10 cellular contexts compared by ENCODE assay signal in genomic region chr1:156481527-156481926, GRCh38. TPM values are rescaled to one million over a fixed set of nuclear protein-coding genes. Genes with fewer than 3 reads are reported as not detected.
DNase-seq lines count a peak whose midpoint lies in the region; ATAC-seq, FAIRE-seq and TF ChIP-seq lines count a peak whose summit lies in the region.
"Had no signal": no experiment of that assay in that cellular context is flagged by ENCODE, and none has a peak within 500 bp of the region (broad histone marks: within the 10 kb centered on the region; RNA-seq: fewer than 3 reads in every experiment).

No MANE protein-coding gene starts in this region.

- peak overlapping the region; percentile 43 for H3K4me3 Mint-ChIP-seq in CD4-positive, alpha-beta T cell
- peak overlapping the region; percentile 83 for H3K4me3 Mint-ChIP-seq in activated T-helper 17 cell treated with anti-CD3 and anti-CD28 coated beads, Interleukin-2, amount 50 U/mL, for 72 hours
- H3K4me3 Mint-ChIP-seq in osteocyte (ENCODE audit: unreplicated experiment) = no peak overlapping the region

- CTCF ChIA-PET in CD4-positive, alpha-beta T cell (lab: Charles Lee) = interaction anchor here (1.3 to 2.7 kb wide), 10 partner anchors 9 to 127 kb away, joined by 3 to 77 read pairs (median 10); partner anchors contain the start of genes MEF2D and NAXE

- H3K27ac ChIP-seq in CD4-positive, alpha-beta T cell (ENCODE audit: low read depth, low read length) = peak overlapping the region; percentile 62
- H3K27ac ChIP-seq in esophagus squamous epithelium = peak overlapping the region in 1 of 4 donors; percentile 91

- peak overlapping the region; percentile 94 for H3K27ac Mint-ChIP-seq in CD4-positive, alpha-beta T cell
- peak overlapping the region; percentile 95 for H3K27ac Mint-ChIP-seq in activated T-helper 17 cell treated with anti-CD3 and anti-CD28 coated beads, Interleukin-2, amount 50 U/mL, for 72 hours
- H3K27ac Mint-ChIP-seq in osteocyte (ENCODE audit: unreplicated experiment) = peak overlapping the region; percentile 71

- FAIRE-seq in GM12891 (lab: Jason Lieb, UNC) = no peak

- TF ChIP-seq POLR2A in GM12891 (IDR thresholded peaks at IDR 0.05; ENCODE audit: low read depth, low read length) = no peak
- TF ChIP-seq POLR2A in esophagus squamous epithelium (IDR thresholded peaks at IDR 0.05) = no peak

- peaks cover 43 to 70% (median 50%) of the 10 kb centered on the region in 3 donors for H3K36me3 ChIP-seq in esophagus squamous epithelium

- H3K36me3 Mint-ChIP-seq in CD4-positive, alpha-beta T cell (ENCODE audit: low read depth) = peaks cover 82% of the 10 kb centered on the region
- peaks cover 89% of the 10 kb centered on the region for H3K36me3 Mint-ChIP-seq in activated T-helper 17 cell treated with anti-CD3 and anti-CD28 coated beads, Interleukin-2, amount 50 U/mL, for 72 hours (ENCODE audit: low read depth)
- H3K36me3 Mint-ChIP-seq in osteocyte (ENCODE audit: unreplicated experiment) = peaks cover 40% of the 10 kb centered on the region

- peak in 1 of 10 experiments; percentile 43 for DNase-seq in CD4-positive, alpha-beta T cell
- DNase-seq in osteocyte (ENCODE audit: extremely low spot score, unreplicated experiment) = no peak
- DNase-seq in GM12891 (ENCODE audit: insufficient read length, low spot score) = no peak
- no peak for DNase-seq in esophagus squamous epithelium (lab: John Stamatoyannopoulos, UW)
- DNase-seq in MV-4-11 (lab: John Stamatoyannopoulos, UW) = no peak
- DNase-seq: NCI-H2029 treated with DMSO at 0.1 percent for 48 hours, Peyer's patch had no signal

- no peak for TF ChIP-seq CTCF in CD4-positive, alpha-beta T cell (IDR thresholded peaks at IDR 0.05)
- no peak for TF ChIP-seq CTCF in osteocyte (IDR thresholded peaks at IDR 0.05)
- TF ChIP-seq CTCF in esophagus squamous epithelium (IDR thresholded peaks at IDR 0.05) = no peak

- no peaks in the 10 kb centered on the region for H3K9me3 ChIP-seq in CD4-positive, alpha-beta T cell (ENCODE audit: control insufficient read depth, low read length)
- H3K9me3 ChIP-seq in esophagus squamous epithelium = no peaks in the 10 kb centered on the region
- H3K9me3 ChIP-seq: Peyer's patch had no signal

- intact Hi-C loops in CD4-positive, alpha-beta T cell (cut with DNase I, micrococcal nuclease) = loop anchor here (1.0 to 10.0 kb wide), 3 partner anchors 63 to 127 kb away; no protein-coding TSS in a partner anchor
- intact Hi-C loops in esophagus squamous epithelium (cut with DNase I) = no loop called here

- H3K9me3 Mint-ChIP-seq in CD4-positive, alpha-beta T cell = no peaks in the 10 kb centered on the region
- H3K9me3 Mint-ChIP-seq in activated T-helper 17 cell treated with anti-CD3 and anti-CD28 coated beads, Interleukin-2, amount 50 U/mL, for 72 hours = peaks cover 3% of the 10 kb centered on the region
- H3K9me3 Mint-ChIP-seq in osteocyte (ENCODE audit: unreplicated experiment) = no peaks in the 10 kb centered on the region

- H3K27me3 ChIP-seq in CD4-positive, alpha-beta T cell (ENCODE audit: control insufficient read depth, insufficient read depth, low read length) = no peaks in the 10 kb centered on the region
- no peaks in the 10 kb centered on the region for H3K27me3 ChIP-seq in esophagus squamous epithelium
- H3K27me3 ChIP-seq: Peyer's patch had no signal

- no peak overlapping the region for H3K4me3 ChIP-seq in esophagus squamous epithelium
- H3K4me3 ChIP-seq: Peyer's patch had no signal

- 74 to 85% methylated on average over 3 to 5 of the region's 5 CpGs for WGBS in esophagus squamous epithelium, 2 donors

- H3K4me1 ChIP-seq in esophagus squamous epithelium = peaks cover 9 to 91% (median 44%) of the 10 kb centered on the region in 3 donors

- H3K4me1 Mint-ChIP-seq in CD4-positive, alpha-beta T cell (ENCODE audit: low read depth) = peaks cover 54% of the 10 kb centered on the region
- peaks cover 44% of the 10 kb centered on the region for H3K4me1 Mint-ChIP-seq in activated T-helper 17 cell treated with anti-CD3 and anti-CD28 coated beads, Interleukin-2, amount 50 U/mL, for 72 hours
- H3K4me1 Mint-ChIP-seq in osteocyte (ENCODE audit: unreplicated experiment) = peaks cover 9% of the 10 kb centered on the region

- ATAC-seq in CD4-positive, alpha-beta T cell (ENCODE audit: poor library complexity) = peak; percentile 51
- ATAC-seq in GM18907 (IDR thresholded peaks at IDR 0.05; ENCODE audit: unreplicated experiment) (peak; percentile 39), HG02678 (IDR thresholded peaks at IDR 0.05; ENCODE audit: unreplicated experiment) (no peak)
- ATAC-seq in activated T-helper 17 cell treated with anti-CD3 and anti-CD28 coated beads, Interleukin-2, amount 50 U/mL, for 72 hours (replicated peaks) = peak; percentile 75

- H3K27me3 Mint-ChIP-seq in CD4-positive, alpha-beta T cell = no peaks in the 10 kb centered on the region
- no peaks in the 10 kb centered on the region for H3K27me3 Mint-ChIP-seq in activated T-helper 17 cell treated with anti-CD3 and anti-CD28 coated beads, Interleukin-2, amount 50 U/mL, for 72 hours
- no peaks in the 10 kb centered on the region for H3K27me3 Mint-ChIP-seq in osteocyte (ENCODE audit: unreplicated experiment)

- POLR2A ChIA-PET in CD4-positive, alpha-beta T cell (lab: Charles Lee) = interaction anchor here (1.3 to 7.3 kb wide), 6 partner anchors 9 to 120 kb away, joined by 4 to 145 read pairs (median 10); partner anchors contain the start of genes GPATCH4, MEF2D and NAXE

TF ChIP-seq in GM12891, 5 proteins besides CTCF, POLR2A, EP300 and RAD21:
- no peak for TF ChIP-seq PAX5 (IDR thresholded peaks at IDR 0.05; ENCODE audit: insufficient read depth, low read length, severe bottlenecking)
- no peak for TF ChIP-seq POLR2AphosphoS5 (IDR thresholded peaks at IDR 0.05; ENCODE audit: low read depth, low read length)
- no peak for TF ChIP-seq TAF1 (IDR thresholded peaks at IDR 0.05; ENCODE audit: low read depth, low read length)
- no peak for TF ChIP-seq POU2F2 (IDR thresholded peaks at IDR 0.05; ENCODE audit: low read depth, low read length)
- TF ChIP-seq SPI1 (IDR thresholded peaks at IDR 0.05; ENCODE audit: low read depth, low read length) = no peak

RNA-seq across cellular contexts. Expression of gene MEF2D, which starts 19.0 kb away (rescaled TPM):
- total RNA-seq in CD4-positive, alpha-beta T cell = 100 to 1,000 TPM; 155 to 162 TPM
- 10 to 100 TPM; 34.4 to 68.5 TPM for total RNA-seq in activated T-helper 17 cell treated with anti-CD3 and anti-CD28 coated beads, Interleukin-2, amount 50 U/mL, for 72 hours
- 33.8 and 45.8 TPM in 2 replicates for total RNA-seq in osteocyte
- polyA plus RNA-seq in GM12891 (2012; ENCODE audit: low read depth, missing spikeins) = 23.8 TPM
- total RNA-seq in esophagus squamous epithelium = 10 to 100 TPM in 3 of 4 donors, 1 to 10 TPM in 1; 9.1 to 30.1 (median 12.1) TPM
